11 cellular contexts compared by ENCODE assay signal in genomic region chr5:179792612-179793469, GRCh38. TPM values are rescaled to one million over a fixed set of nuclear protein-coding genes. Genes with fewer than 3 reads are reported as not detected.
A peak's percentile ranks its signal among the peaks of the same experiment; 100 is the strongest.
DNase-seq lines count a peak whose midpoint lies in the region; FAIRE-seq and TF ChIP-seq lines count a peak whose summit lies in the region.
"Had no signal": no experiment of that assay in that cellular context is flagged by ENCODE, and none has a peak within 500 bp of the region (broad histone marks: within the 10 kb centered on the region; RNA-seq: fewer than 3 reads in every experiment).

No MANE protein-coding gene starts in this region.

- peak overlapping the region; percentile 83 to 99 (median 95) for H3K4me2 ChIP-seq in BLaER1 treated with 17β-estradiol and CSF1 and Interleukin-3, amounts not matched to agents 10 nM and 100 nM
- no peak overlapping the region for H3K4me2 ChIP-seq in mesendoderm (ENCODE audit: low read length)

- H2AK5ac ChIP-seq in mesendoderm (ENCODE audit: low read length) = no peak overlapping the region

- H4K8ac ChIP-seq in mesendoderm (ENCODE audit: low read depth, low read length) = no peak overlapping the region

- H3K36me3 ChIP-seq in BLaER1 treated with 17β-estradiol and CSF1 and Interleukin-3, amounts not matched to agents 10 nM and 100 nM = peaks cover 7 to 12% (median 9%) of the 10 kb centered on the region in 11 experiments
- H3K36me3 ChIP-seq in duodenal mucosa (ENCODE audit: control insufficient read depth in 1 of 2, insufficient read depth in 2 of 2, low read length in 2 of 2) = peaks cover under 1 to 13% of the 10 kb centered on the region in 2 donors
- H3K36me3 ChIP-seq in neutrophil = peaks cover 8% of the 10 kb centered on the region
- no peaks in the 10 kb centered on the region for H3K36me3 ChIP-seq in mesendoderm (ENCODE audit: control insufficient read depth, insufficient read depth, low read length)
- peaks cover 11% of the 10 kb centered on the region for H3K36me3 ChIP-seq in brain microvascular endothelial cell (replicated peaks)

- H2BK120ac ChIP-seq in mesendoderm (ENCODE audit: low read depth, low read length) = no peak overlapping the region

- H3K9ac ChIP-seq in BLaER1 treated with 17β-estradiol and CSF1 and Interleukin-3, amounts not matched to agents 10 nM and 100 nM = peak overlapping the region in 10 of 11 experiments; percentile 64 to 85 (median 79); a peak in 20 of 22 replicates
- H3K9ac ChIP-seq in duodenal mucosa (ENCODE audit: low read depth in 1 of 2, low read length in 2 of 2) (no peak overlapping the region), mesendoderm (ENCODE audit: low read length) (no peak overlapping the region)

- H3K4ac ChIP-seq in mesendoderm (ENCODE audit: low read depth, low read length) = no peak overlapping the region

- H3K27ac ChIP-seq in BLaER1 treated with 17β-estradiol and CSF1 and Interleukin-3, amounts not matched to agents 10 nM and 100 nM = peak overlapping the region; percentile 45 to 84 (median 81)
- H3K27ac ChIP-seq in duodenal mucosa (ENCODE audit: low read depth, low read length) (peak overlapping the region; percentile 10), neutrophil (peak overlapping the region; percentile 39), mesendoderm (ENCODE audit: low read depth, low read length) (no peak overlapping the region), brain microvascular endothelial cell (no peak overlapping the region)

- no CpG with 5 or more reads among the region's 24 CpGs for WGBS in mesendoderm (ENCODE audit: extremely low coverage, insufficient coverage, low lambda C conversion rate)

- no peak for TF ChIP-seq POLR2A in NB4 (IDR thresholded peaks at IDR 0.05; ENCODE audit: extremely low read depth, insufficient read length)

- H3K4me3 ChIP-seq in BLaER1 treated with 17β-estradiol and CSF1 and Interleukin-3, amounts not matched to agents 10 nM and 100 nM = peak overlapping the region in 2 of 10 experiments; percentile 66 to 75; a peak in 6 of 20 replicates
- H3K4me3 ChIP-seq in NB4 (ENCODE audit: low read depth, low read length) (no peak overlapping the region), duodenal mucosa (ENCODE audit: low read depth in 1 of 2, low read length in 2 of 2) (no peak overlapping the region), neutrophil (ENCODE audit: low read depth in 1 of 2, low read length in 1 of 2) (no peak overlapping the region), mesendoderm (ENCODE audit: low read length) (no peak overlapping the region), brain microvascular endothelial cell (ENCODE audit: low read depth, low read length) (no peak overlapping the region)
- H3K4me3 ChIP-seq: mucosa of descending colon had no signal

- H2BK15ac ChIP-seq in mesendoderm (replicated peaks; ENCODE audit: low read depth) = no peak overlapping the region

- in situ Hi-C loops in brain microvascular endothelial cell (cut with HindIII; ENCODE audit: low pct_ligation_motif_present, low sequenced_read_pairs) = no loop called here

- no peaks in the 10 kb centered on the region for H3K79me1 ChIP-seq in mesendoderm (ENCODE audit: low read length)

- H3K4me1 ChIP-seq in BLaER1 treated with 17β-estradiol and CSF1 and Interleukin-3, amounts not matched to agents 10 nM and 100 nM = peaks cover 59 to 74% (median 70%) of the 10 kb centered on the region in 10 experiments
- peaks cover 32 to 37% of the 10 kb centered on the region in 2 donors for H3K4me1 ChIP-seq in duodenal mucosa (ENCODE audit: control insufficient read depth in 1 of 2, insufficient read depth in 2 of 2, low read length in 2 of 2)
- H3K4me1 ChIP-seq in neutrophil (ENCODE audit: control insufficient read depth in 1 of 2, insufficient read depth in 1 of 2, low read depth in 1 of 2, low read length in 1 of 2) = peaks cover 42 to 51% of the 10 kb centered on the region in 2 experiments
- H3K4me1 ChIP-seq in mesendoderm (ENCODE audit: control insufficient read depth, low read depth, low read length) = no peaks in the 10 kb centered on the region

- no peak for FAIRE-seq in D721Med (lab: Jason Lieb, UNC)

- H4K5ac ChIP-seq in mesendoderm (ENCODE audit: low read length) = no peak overlapping the region

- no peak overlapping the region for H3K23ac ChIP-seq in mesendoderm (ENCODE audit: low read length)

- H3K9me3 ChIP-seq in BLaER1 treated with 17β-estradiol and CSF1 and Interleukin-3, amounts not matched to agents 10 nM and 100 nM (replicated peaks in 1 of 11) = peaks cover 0 to 6% (median 0%) of the 10 kb centered on the region in 11 experiments; a peak in 4 of 22 replicates
- H3K9me3 ChIP-seq in duodenal mucosa (ENCODE audit: control insufficient read depth in 1 of 2, low read length in 2 of 2) (no peaks in the 10 kb centered on the region), neutrophil (no peaks in the 10 kb centered on the region)
- H3K9me3 ChIP-seq: mucosa of descending colon had no signal

- H2BK5ac ChIP-seq in mesendoderm (ENCODE audit: low read length) = no peak overlapping the region

- no peak overlapping the region for H3K18ac ChIP-seq in mesendoderm (ENCODE audit: low read length)

- DNase-seq in NB4 (ENCODE audit: low read depth) = peak; percentile 74
- no peak for DNase-seq in D721Med (ENCODE audit: insufficient read length, low spot score)
- DNase-seq in mesendoderm = no peak
- DNase-seq in brain microvascular endothelial cell = no peak
- DNase-seq in NCI-H1436 (lab: John Stamatoyannopoulos, UW) = no peak
- DNase-seq: activated naive CD4-positive, alpha-beta T cell treated with anti-CD3 and anti-CD28 coated beads, Interleukin-2, amount 50 U/mL, for 16 hours; GOT3 had no signal

- TF ChIP-seq CTCF in NB4 (IDR thresholded peaks at IDR 0.05; ENCODE audit: low read depth, low read length) = no peak
- no peak for TF ChIP-seq CTCF in neutrophil (IDR thresholded peaks at IDR 0.05)
- TF ChIP-seq CTCF in D721Med (IDR thresholded peaks at IDR 0.05; ENCODE audit: insufficient read depth, missing control alignments) = no peak
- TF ChIP-seq CTCF in brain microvascular endothelial cell (IDR thresholded peaks at IDR 0.05; ENCODE audit: low read depth, low read length, missing control alignments) = no peak

- H4K20me1 ChIP-seq in BLaER1 treated with 17β-estradiol and CSF1 and Interleukin-3, amounts not matched to agents 10 nM and 100 nM = peaks cover 5 to 56% (median 25%) of the 10 kb centered on the region in 11 experiments; a peak in 18 of 22 replicates

- no peaks in the 10 kb centered on the region for H3K79me2 ChIP-seq in mesendoderm (ENCODE audit: control insufficient read depth, insufficient read depth, low read length)

- no peaks in the 10 kb centered on the region for H3K27me3 ChIP-seq in BLaER1 treated with 17β-estradiol and CSF1 and Interleukin-3, amounts not matched to agents 10 nM and 100 nM
- H3K27me3 ChIP-seq in duodenal mucosa (ENCODE audit: control insufficient read depth in 1 of 2, insufficient read depth in 2 of 2, low read length in 2 of 2) (no peaks in the 10 kb centered on the region), neutrophil (no peaks in the 10 kb centered on the region), mesendoderm (ENCODE audit: insufficient read depth, low read length, poor library complexity) (no peaks in the 10 kb centered on the region), brain microvascular endothelial cell (replicated peaks) (no peaks in the 10 kb centered on the region)

- no peak overlapping the region for H3K56ac ChIP-seq in mesendoderm (ENCODE audit: low read length)

RNA-seq across cellular contexts. Expression of gene LTC4S, which starts 0.9 kb away (rescaled TPM):
- polyA plus RNA-seq in mesendoderm (2013, experiment 1 of 2) = 0.45 TPM
- polyA plus RNA-seq in mesendoderm (2013, experiment 2 of 2) = 0.42 TPM

RNA-seq across cellular contexts. Expression of gene MGAT4B, which starts 13.8 kb away (rescaled TPM):
- 35.2 TPM for polyA plus RNA-seq in mesendoderm (2013, experiment 1 of 2)
- 37.9 TPM for polyA plus RNA-seq in mesendoderm (2013, experiment 2 of 2)

RNA-seq across cellular contexts. Expression of gene SQSTM1, which starts 27.9 kb away (rescaled TPM):
- 52.0 TPM for polyA plus RNA-seq in mesendoderm (2013, experiment 1 of 2)
- polyA plus RNA-seq in mesendoderm (2013, experiment 2 of 2) = 62.0 TPM

Comparison
In these comparisons a context has a peak if more than half of its experiments do, and no peak if none do; other contexts are left out.
1. H3K27ac ChIP-seq: peak in BLaER1 treated with 17β-estradiol and CSF1 and Interleukin-3, amounts not matched to agents 10 nM and 100 nM (11 of 11), duodenal mucosa (single experiment) and neutrophil (single experiment); none in mesendoderm (single experiment) and brain microvascular endothelial cell (single experiment).
2. H3K9ac ChIP-seq: peak in BLaER1 treated with 17β-estradiol and CSF1 and Interleukin-3, amounts not matched to agents 10 nM and 100 nM (10 of 11); none in duodenal mucosa (0 of 2) and mesendoderm (single experiment).